ENCODE assay signal across 31 cellular contexts in the genomic region with DNA sequence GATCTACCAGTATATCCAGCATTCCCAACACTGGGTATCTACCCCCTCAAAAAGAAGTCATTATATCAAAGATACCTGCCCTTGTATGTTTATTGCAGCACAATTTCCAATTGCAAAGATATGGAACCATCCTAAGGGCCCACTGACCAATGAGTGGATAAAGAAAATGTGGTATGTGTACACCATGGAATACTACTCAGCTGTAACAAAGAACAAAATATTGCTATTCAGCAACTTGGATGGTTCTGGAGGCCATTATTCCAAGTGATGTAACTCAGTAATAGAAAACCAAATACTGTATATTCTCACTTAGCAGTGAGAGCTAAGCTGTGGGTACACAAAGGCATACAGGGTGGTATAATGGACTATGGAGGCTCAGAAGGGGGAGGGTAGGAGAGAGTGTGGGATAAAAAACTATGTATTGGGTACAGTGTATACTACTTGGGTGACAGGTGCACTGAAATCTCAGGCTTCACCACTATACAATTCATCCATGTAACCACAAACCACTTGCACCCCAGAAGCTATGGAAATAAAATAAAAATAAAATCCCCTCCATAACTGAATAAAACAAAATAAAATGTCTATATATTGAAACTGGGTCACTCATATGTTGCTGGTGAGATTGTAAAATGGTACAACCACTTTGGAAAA.
"Had no signal": no experiment of that assay in that cellular context is flagged by ENCODE, and none has a peak within 500 bp of the region (broad histone marks: within the 10 kb centered on the region; RNA-seq: fewer than 3 reads in every experiment).

No MANE protein-coding gene starts in this region.

- H3K27me3 ChIP-seq: body of pancreas, esophagus muscularis mucosa, foreskin keratinocyte, gastrocnemius medialis, heart left ventricle had no signal

- H3K27me3 Mint-ChIP-seq: activated B cell treated with CpG ODN at 0.5 μM for 24 hours; activated CD8-positive, alpha-beta T cell treated with anti-CD3 and anti-CD28 coated beads for 36 hours; activated naive CD4-positive, alpha-beta T cell treated with anti-CD3 and anti-CD28 coated beads, Interleukin-2, amount 10 ng/mL, durations not matched to agents 7 days and 5 days; activated naive CD8-positive, alpha-beta T cell; effector memory CD8-positive, alpha-beta T cell; T-helper 17 cell had no signal

- H3K4me1 ChIP-seq: esophagus muscularis mucosa, foreskin keratinocyte, gastrocnemius medialis, heart left ventricle had no signal

- H3K4me1 Mint-ChIP-seq: activated naive CD4-positive, alpha-beta T cell treated with anti-CD3 and anti-CD28 coated beads, Interleukin-2, amount 10 ng/mL, durations not matched to agents 7 days and 5 days had no signal

- FAIRE-seq: colon had no signal

- H3K4me3 ChIP-seq: body of pancreas, esophagus muscularis mucosa, gastrocnemius medialis, heart left ventricle had no signal

- H3K9me3 ChIP-seq: body of pancreas, esophagus muscularis mucosa, gastrocnemius medialis had no signal

- H3K27ac Mint-ChIP-seq: activated B cell treated with CpG ODN at 0.5 μM for 24 hours; activated CD8-positive, alpha-beta T cell treated with anti-CD3 and anti-CD28 coated beads for 36 hours; activated naive CD4-positive, alpha-beta T cell treated with anti-CD3 and anti-CD28 coated beads, Interleukin-2, amount 10 ng/mL, durations not matched to agents 7 days and 5 days; activated naive CD8-positive, alpha-beta T cell; activated T-helper 2 cell treated with anti-CD3 and anti-CD28 coated beads, Interferon-gamma antibody, Interleukin-2, Interleukin-4, amounts not matched to agents 10 μg/mL and 5 μg/mL and 100 μg/mL, durations not matched to agents 14 hours and 24 hours and 36 hours; effector memory CD8-positive, alpha-beta T cell; T-helper 17 cell; T-helper 2 cell treated with Interferon-gamma antibody and Interleukin-4, amounts not matched to agents 5 μg/mL and 100 μg/mL, for 36 hours had no signal

- H3K27ac ChIP-seq: esophagus muscularis mucosa, gastrocnemius medialis, heart left ventricle, WERI-Rb-1 had no signal

- ATAC-seq: activated CD4-positive, CD25-positive, alpha-beta regulatory T cell treated with anti-CD3 and anti-CD28 coated beads, Interleukin-2, amount 50 U/mL, for 24 hours; activated CD8-positive, alpha-beta T cell treated with anti-CD3 and anti-CD28 coated beads for 36 hours; activated T-cell treated with anti-CD3 and anti-CD28 coated beads, Interleukin-2, amount 50 U/mL, for 4 hours; body of pancreas; effector memory CD8-positive, alpha-beta T cell; foreskin keratinocyte; gastrocnemius medialis; heart left ventricle; T-helper 17 cell had no signal

- H3K36me3 ChIP-seq: esophagus muscularis mucosa, gastrocnemius medialis, heart left ventricle, WERI-Rb-1 had no signal

- DNase-seq: activated B cell treated with CpG ODN at 0.5 μM for 24 hours; activated CD4-positive, alpha-beta T cell treated with anti-CD3 and anti-CD28 coated beads for 48 hours; activated CD4-positive, alpha-beta T cell treated with anti-CD3 and anti-CD28 coated beads, Interleukin-2, amount 50 U/mL, for 1 hour; activated CD4-positive, alpha-beta T cell treated with anti-CD3 and anti-CD28 coated beads, Interleukin-2, amount 50 U/mL, for 48 hours; activated CD8-positive, alpha-beta memory T cell treated with anti-CD3 and anti-CD28 coated beads for 24 hours; activated CD8-positive, alpha-beta T cell treated with anti-CD3 and anti-CD28 coated beads for 36 hours; activated effector memory CD4-positive, alpha-beta T cell treated with anti-CD3 and anti-CD28 coated beads, Interleukin-2, amount 50 U/mL, for 16 hours; activated naive CD4-positive, alpha-beta T cell treated with anti-CD3 and anti-CD28 coated beads, Interleukin-2, amount 10 ng/mL, durations not matched to agents 7 days and 5 days; activated T-cell treated with anti-CD3 and anti-CD28 coated beads, Interleukin-2, amount 50 U/mL, for 4 hours; amygdala; aorta; body of pancreas; caudate nucleus; cortex of kidney; dermis blood vessel endothelial cell; effector CD4-positive, alpha-beta T cell; effector memory CD8-positive, alpha-beta T cell; erythroblast; foreskin keratinocyte; gastrocnemius medialis; glutamatergic neuron; heart left ventricle; T-helper 17 cell; T1000; WERI-Rb-1 had no signal

- H3K4me3 Mint-ChIP-seq: activated B cell treated with CpG ODN at 0.5 μM for 24 hours; activated CD8-positive, alpha-beta T cell treated with anti-CD3 and anti-CD28 coated beads for 36 hours; activated naive CD4-positive, alpha-beta T cell treated with anti-CD3 and anti-CD28 coated beads, Interleukin-2, amount 10 ng/mL, durations not matched to agents 7 days and 5 days; activated naive CD8-positive, alpha-beta T cell; activated T-cell treated with anti-CD3 and anti-CD28 coated beads, Interleukin-2, amount 50 U/mL, for 4 hours; effector memory CD8-positive, alpha-beta T cell; T-helper 17 cell; T-helper 2 cell treated with Interferon-gamma antibody and Interleukin-4, amounts not matched to agents 5 μg/mL and 100 μg/mL, for 36 hours had no signal
